Comparison of ENCODE assay signal across 2 cellular contexts in genomic region chr6:170533792-170534191, GRCh38.
TF ChIP-seq lines count a peak whose summit lies in the region.

No MANE protein-coding gene starts in this region.

TF ChIP-seq in HEK293, 187 proteins besides CTCF, POLR2A, EP300 and RAD21:
- TF ChIP-seq PRDM2 (tag by site-specific recombination; IDR thresholded peaks at IDR 0.05; ENCODE audit: borderline replicate concordance) (no peak), ZBTB17 (tag by site-specific recombination; IDR thresholded peaks at IDR 0.05) (peak; percentile 79), KLF9 (tag by site-specific recombination; IDR thresholded peaks at IDR 0.05; ENCODE audit: low read depth) (no peak)

TF ChIP-seq in K562, 482 proteins besides CTCF, POLR2A, EP300 and RAD21:
- no peak for TF ChIP-seq RHOXF2B (CRISPR knock-in tag; conservative IDR thresholded peaks at IDR 0.05)
- TF ChIP-seq C11orf30 (IDR thresholded peaks at IDR 0.05; ENCODE audit: low read depth) = no peak
- TF ChIP-seq E2F8 (IDR thresholded peaks at IDR 0.05; ENCODE audit: low read depth, partially characterized antibody) = no peak
- no peak for TF ChIP-seq E2F4 (CRISPR knock-in tag; IDR thresholded peaks at IDR 0.05; ENCODE audit: low read depth)
- TF ChIP-seq CHD4 (IDR thresholded peaks at IDR 0.05; ENCODE audit: insufficient read depth, insufficient replicate concordance, low read depth, low read length, poor library complexity, severe bottlenecking) = no peak
- TF ChIP-seq PYGO2 (tag; IDR thresholded peaks at IDR 0.05) = no peak
- TF ChIP-seq ZFP91 (CRISPR knock-in tag; IDR thresholded peaks at IDR 0.05) = no peak
- 0 out of 2 replicates have a peak, but pooled peaks have one; percentile 17 for TF ChIP-seq PML (IDR thresholded peaks at IDR 0.05; ENCODE audit: low read length)
- no peak for TF ChIP-seq ASH1L (IDR thresholded peaks at IDR 0.05; ENCODE audit: borderline replicate concordance, low read depth, partially characterized antibody)
- peak; percentile 72 for TF ChIP-seq POLR2B (IDR thresholded peaks at IDR 0.05; ENCODE audit: low read depth, partially characterized antibody)
- no peak for TF ChIP-seq MTF1 (CRISPR knock-in tag; IDR thresholded peaks at IDR 0.05; ENCODE audit: borderline replicate concordance)
- TF ChIP-seq SUPT5H (IDR thresholded peaks at IDR 0.05) = peak; percentile 37; the same call in 1 of the 2 replicates
- TF ChIP-seq GTF2F1 (IDR thresholded peaks at IDR 0.05; ENCODE audit: low read depth, low read length) = no peak
- no peak for TF ChIP-seq HINFP (tag; conservative IDR thresholded peaks at IDR 0.05; ENCODE audit: low read depth)
- no peak for TF ChIP-seq RNF2 (IDR thresholded peaks at IDR 0.05)
- no peak for TF ChIP-seq ATF1 (CRISPR knock-in tag; IDR thresholded peaks at IDR 0.05)
- TF ChIP-seq ATF1 (tag; IDR thresholded peaks at IDR 0.05) = no peak
- TF ChIP-seq POLR2AphosphoS5 (IDR thresholded peaks at IDR 0.05; ENCODE audit: control insufficient read depth, insufficient read depth, low read depth, low read length) = peak; percentile 42; the same call in 1 of the 2 replicates
- TF ChIP-seq RBM34 (IDR thresholded peaks at IDR 0.05; ENCODE audit: borderline replicate concordance, insufficient read depth, low read length) = no peak
- TF ChIP-seq FOXK1 (CRISPR knock-in tag; IDR thresholded peaks at IDR 0.05; ENCODE audit: borderline replicate concordance) = no peak
- no peak for TF ChIP-seq ZNF398 (CRISPR knock-in tag; IDR thresholded peaks at IDR 0.05)
- TF ChIP-seq KLF1 (tag; IDR thresholded peaks at IDR 0.05) = no peak
- TF ChIP-seq MCM2 (IDR thresholded peaks at IDR 0.05; ENCODE audit: low read depth) = no peak
- TF ChIP-seq FOXK2 (conservative IDR thresholded peaks at IDR 0.05 in 1 of 2, IDR thresholded peaks at IDR 0.05 in 1 of 2; ENCODE audit: low read depth in 2 of 2) = no peak
- TF ChIP-seq ZNF696 (CRISPR knock-in tag; conservative IDR thresholded peaks at IDR 0.05) = no peak
- TF ChIP-seq ZBED1 (IDR thresholded peaks at IDR 0.05) = no peak
- no peak for TF ChIP-seq POLR2G (IDR thresholded peaks at IDR 0.05; ENCODE audit: low read depth, low read length)
- no peak for TF ChIP-seq TRIM28 (IDR thresholded peaks at IDR 0.05)
- no peak for TF ChIP-seq ZNF518B (CRISPR knock-in tag; IDR thresholded peaks at IDR 0.05)
- TF ChIP-seq MYNN (IDR thresholded peaks at IDR 0.05) = 0 out of 2 replicates have a peak, but pooled peaks have one; percentile 20
- no peak for TF ChIP-seq MYNN (CRISPR knock-in tag; IDR thresholded peaks at IDR 0.05)
- no peak for TF ChIP-seq STAT5B (CRISPR knock-in tag; IDR thresholded peaks at IDR 0.05)
- 0 out of 2 replicates have a peak, but pooled peaks have one; percentile 54 for TF ChIP-seq HNRNPUL1 (IDR thresholded peaks at IDR 0.05; ENCODE audit: low read length)
- TF ChIP-seq SP2 (IDR thresholded peaks at IDR 0.05; ENCODE audit: extremely low read depth, low read depth, low read length, poor library complexity, severe bottlenecking) = no peak
- no peak for TF ChIP-seq NR2F6 (CRISPR knock-in tag; IDR thresholded peaks at IDR 0.05)
- no peak for TF ChIP-seq KLF10 (CRISPR knock-in tag; IDR thresholded peaks at IDR 0.05)
- TF ChIP-seq CCAR2 (IDR thresholded peaks at IDR 0.05; ENCODE audit: low read depth, low read length) = no peak
- no peak for TF ChIP-seq ERF (CRISPR knock-in tag; IDR thresholded peaks at IDR 0.05)
- no peak for TF ChIP-seq CBFB (CRISPR knock-in tag; IDR thresholded peaks at IDR 0.05)
- no peak for TF ChIP-seq MLLT1 (IDR thresholded peaks at IDR 0.05)
- TF ChIP-seq U2AF2 (optimal IDR thresholded peaks at IDR 0.05; ENCODE audit: low read depth, low read length) = no peak
- TF ChIP-seq ZNF146 (CRISPR knock-in tag; IDR thresholded peaks at IDR 0.05; ENCODE audit: unreplicated experiment) = no peak
- TF ChIP-seq SRF (CRISPR knock-in tag; IDR thresholded peaks at IDR 0.05) = no peak
- no peak for TF ChIP-seq ZNF583 (CRISPR knock-in tag; IDR thresholded peaks at IDR 0.05)
- TF ChIP-seq NRF1 (conservative IDR thresholded peaks at IDR 0.05 in 1 of 2, IDR thresholded peaks at IDR 0.05 in 1 of 2) = no peak
- TF ChIP-seq ELF1 (tag; IDR thresholded peaks at IDR 0.05) = no peak
- TF ChIP-seq FOXO4 (CRISPR knock-in tag; IDR thresholded peaks at IDR 0.05) = no peak
- TF ChIP-seq ZNF384 (IDR thresholded peaks at IDR 0.05; ENCODE audit: low read depth, low read length) = no peak
- no peak for TF ChIP-seq COPS2 (conservative IDR thresholded peaks at IDR 0.05)
- TF ChIP-seq ZFPM2 (CRISPR knock-in tag; IDR thresholded peaks at IDR 0.05) = no peak
